31 cellular contexts compared by ENCODE assay signal in genomic region chr15:37481126-37481525, GRCh38.
"Had no signal": no experiment of that assay in that cellular context is flagged by ENCODE, and none has a peak within 500 bp of the region (broad histone marks: within the 10 kb centered on the region; RNA-seq: fewer than 3 reads in every experiment).

No MANE protein-coding gene starts in this region.

- H3K27ac Mint-ChIP-seq: activated B cell treated with CpG ODN at 0.5 μM for 24 hours; activated CD4-positive, alpha-beta memory T cell treated with anti-CD3 and anti-CD28 coated beads for 36 hours; activated CD4-positive, alpha-beta T cell treated with anti-CD3 and anti-CD28 coated beads, Interleukin-2, amount 10 ng/mL, durations not matched to agents 24 days and 14 days; activated CD8-positive, alpha-beta T cell treated with anti-CD3 and anti-CD28 coated beads for 36 hours; activated naive CD4-positive, alpha-beta T cell treated with anti-CD3 and anti-CD28 coated beads for 36 hours; activated naive CD8-positive, alpha-beta T cell; activated naive CD8-positive, alpha-beta T cell treated with anti-CD3 and anti-CD28 coated beads, Interleukin-2, amount 10 ng/mL, durations not matched to agents 7 days and 5 days; activated naive CD8-positive, alpha-beta T cell treated with anti-CD3 and anti-CD28 coated beads, Interleukin-2, amount 50 U/mL, for 24 hours; activated T-cell treated with anti-CD3 and anti-CD28 coated beads, Interleukin-2, amount 50 U/mL, for 72 hours; activated T-helper 1 cell treated with anti-CD3 and anti-CD28 coated beads, Interleukin-12 subunit alpha, Interleukin-12 subunit beta, Interleukin-2, Interleukin-4 antibody, amounts not matched to agents 30 ng/mL and 10 ng/mL and 1 ng/mL, durations not matched to agents 14 hours and 24 hours and 36 hours; activated T-helper 17 cell treated with anti-CD3 and anti-CD28 coated beads, Interleukin-2, amount 50 U/mL, for 72 hours; brain; T-helper 17 cell had no signal

- H3K27me3 ChIP-seq: ascending aorta had no signal

- H3K4me1 Mint-ChIP-seq: activated B cell treated with CpG ODN at 0.5 μM for 24 hours; activated CD4-positive, alpha-beta T cell treated with anti-CD3 and anti-CD28 coated beads, Interleukin-2, amount 10 ng/mL, durations not matched to agents 24 days and 14 days; activated naive CD8-positive, alpha-beta T cell treated with anti-CD3 and anti-CD28 coated beads, Interleukin-2, amount 10 ng/mL, durations not matched to agents 7 days and 5 days; activated naive CD8-positive, alpha-beta T cell treated with anti-CD3 and anti-CD28 coated beads, Interleukin-2, amount 50 U/mL, for 24 hours; activated T-helper 17 cell treated with anti-CD3 and anti-CD28 coated beads, Interleukin-2, amount 50 U/mL, for 72 hours; brain; T-helper 17 cell had no signal

- DNase-seq: activated B cell treated with CpG ODN at 0.5 μM for 24 hours; activated CD4-positive, alpha-beta memory T cell treated with anti-CD3 and anti-CD28 coated beads for 36 hours; activated CD4-positive, alpha-beta T cell treated with anti-CD3 and anti-CD28 coated beads for 4 hours; activated CD4-positive, alpha-beta T cell treated with anti-CD3 and anti-CD28 coated beads, Interleukin-2, amount 10 ng/mL, durations not matched to agents 24 days and 14 days; activated CD4-positive, alpha-beta T cell treated with anti-CD3 and anti-CD28 coated beads, Interleukin-2, amount 50 U/mL, for 1 hour; activated CD4-positive, alpha-beta T cell treated with anti-CD3 and anti-CD28 coated beads, Interleukin-2, amount 50 U/mL, for 4 hours; activated CD4-positive, CD25-positive, alpha-beta regulatory T cell treated with anti-CD3 and anti-CD28 coated beads, Interleukin-2, amount 50 U/mL, for 72 hours; activated CD8-positive, alpha-beta memory T cell treated with anti-CD3 and anti-CD28 coated beads, Interleukin-2, amount 50 U/mL, for 4 hours; activated CD8-positive, alpha-beta T cell treated with anti-CD3 and anti-CD28 coated beads for 36 hours; activated effector memory CD4-positive, alpha-beta T cell treated with anti-CD3 and anti-CD28 coated beads, Interleukin-2, amount 50 U/mL, for 16 hours; activated gamma-delta T cell treated with Interleukin-2 at 50 U/mL for 16 hours; activated naive CD4-positive, alpha-beta T cell; activated naive CD4-positive, alpha-beta T cell treated with anti-CD3 and anti-CD28 coated beads for 36 hours; activated naive CD4-positive, alpha-beta T cell treated with anti-CD3 and anti-CD28 coated beads, Interleukin-2, amount 50 U/mL, for 16 hours; activated naive CD8-positive, alpha-beta T cell treated with anti-CD3 and anti-CD28 coated beads, Interleukin-2, amount 10 ng/mL, durations not matched to agents 7 days and 5 days; activated naive CD8-positive, alpha-beta T cell treated with anti-CD3 and anti-CD28 coated beads, Interleukin-2, amount 50 U/mL, for 24 hours; activated T-cell treated with anti-CD3 and anti-CD28 coated beads for 4 hours; activated T-cell treated with anti-CD3 and anti-CD28 coated beads, Interleukin-2, amount 50 U/mL, for 1 hour; activated T-cell treated with anti-CD3 and anti-CD28 coated beads, Interleukin-2, amount 50 U/mL, for 4 hours; activated T-cell treated with anti-CD3 and anti-CD28 coated beads, Interleukin-2, amount 50 U/mL, for 72 hours; amygdala; anterior cingulate cortex; central memory CD4-positive, alpha-beta T cell; T-helper 17 cell; T1000 had no signal

- H3K36me3 Mint-ChIP-seq: activated CD4-positive, alpha-beta memory T cell treated with anti-CD3 and anti-CD28 coated beads for 36 hours; activated naive CD8-positive, alpha-beta T cell; activated naive CD8-positive, alpha-beta T cell treated with anti-CD3 and anti-CD28 coated beads, Interleukin-2, amount 10 ng/mL, durations not matched to agents 7 days and 5 days; brain had no signal

- H3K4me3 Mint-ChIP-seq: activated B cell treated with CpG ODN at 0.5 μM for 24 hours; activated CD4-positive, alpha-beta memory T cell treated with anti-CD3 and anti-CD28 coated beads for 36 hours; activated CD4-positive, alpha-beta T cell treated with anti-CD3 and anti-CD28 coated beads, Interleukin-2, amount 10 ng/mL, durations not matched to agents 24 days and 14 days; activated CD8-positive, alpha-beta T cell treated with anti-CD3 and anti-CD28 coated beads for 36 hours; activated naive CD4-positive, alpha-beta T cell treated with anti-CD3 and anti-CD28 coated beads for 36 hours; activated naive CD8-positive, alpha-beta T cell; activated naive CD8-positive, alpha-beta T cell treated with anti-CD3 and anti-CD28 coated beads, Interleukin-2, amount 10 ng/mL, durations not matched to agents 7 days and 5 days; activated naive CD8-positive, alpha-beta T cell treated with anti-CD3 and anti-CD28 coated beads, Interleukin-2, amount 50 U/mL, for 24 hours; activated T-cell treated with anti-CD3 and anti-CD28 coated beads, Interleukin-2, amount 50 U/mL, for 4 hours; activated T-cell treated with anti-CD3 and anti-CD28 coated beads, Interleukin-2, amount 50 U/mL, for 72 hours; activated T-helper 1 cell treated with anti-CD3 and anti-CD28 coated beads, Interleukin-12 subunit alpha, Interleukin-12 subunit beta, Interleukin-2, Interleukin-4 antibody, amounts not matched to agents 30 ng/mL and 10 ng/mL and 1 ng/mL, durations not matched to agents 14 hours and 24 hours and 36 hours; activated T-helper 17 cell treated with anti-CD3 and anti-CD28 coated beads, Interleukin-2, amount 50 U/mL, for 72 hours; brain; T-helper 17 cell had no signal

- H3K36me3 ChIP-seq: ascending aorta had no signal

- H3K4me3 ChIP-seq: ascending aorta had no signal

- H3K27ac ChIP-seq: ascending aorta, VCaP had no signal

- H3K4me1 ChIP-seq: ascending aorta had no signal

- ATAC-seq: activated CD8-positive, alpha-beta T cell treated with anti-CD3 and anti-CD28 coated beads for 36 hours; activated naive CD8-positive, alpha-beta T cell treated with anti-CD3 and anti-CD28 coated beads, Interleukin-2, amount 50 U/mL, for 24 hours; activated T-cell treated with anti-CD3 and anti-CD28 coated beads, Interleukin-2, amount 50 U/mL, for 4 hours; activated T-cell treated with anti-CD3 and anti-CD28 coated beads, Interleukin-2, amount 50 U/mL, for 72 hours; activated T-helper 17 cell treated with anti-CD3 and anti-CD28 coated beads, Interleukin-2, amount 50 U/mL, for 72 hours; T-helper 17 cell had no signal

- H3K9me3 ChIP-seq: ascending aorta had no signal

- H3K27me3 Mint-ChIP-seq: activated B cell treated with CpG ODN at 0.5 μM for 24 hours; activated CD4-positive, alpha-beta memory T cell treated with anti-CD3 and anti-CD28 coated beads for 36 hours; activated CD4-positive, alpha-beta T cell treated with anti-CD3 and anti-CD28 coated beads, Interleukin-2, amount 10 ng/mL, durations not matched to agents 24 days and 14 days; activated CD8-positive, alpha-beta T cell treated with anti-CD3 and anti-CD28 coated beads for 36 hours; activated naive CD8-positive, alpha-beta T cell treated with anti-CD3 and anti-CD28 coated beads, Interleukin-2, amount 10 ng/mL, durations not matched to agents 7 days and 5 days; activated naive CD8-positive, alpha-beta T cell treated with anti-CD3 and anti-CD28 coated beads, Interleukin-2, amount 50 U/mL, for 24 hours; activated T-helper 17 cell treated with anti-CD3 and anti-CD28 coated beads, Interleukin-2, amount 50 U/mL, for 72 hours; T-helper 17 cell had no signal

- H3K9me3 Mint-ChIP-seq: activated T-cell treated with anti-CD3 and anti-CD28 coated beads, Interleukin-2, amount 50 U/mL, for 4 hours had no signal
